1 cellular context compared by ENCODE assay signal in genomic region chr1:64986903-64987871, GRCh38.
TF ChIP-seq lines count a peak whose summit lies in the region.

No MANE protein-coding gene starts in this region.

TF ChIP-seq in HepG2, 621 proteins besides CTCF, POLR2A, EP300 and RAD21 (continued from another document and continues in another):
- no peak for TF ChIP-seq RFXAP (CRISPR knock-in tag; IDR thresholded peaks at IDR 0.05; ENCODE audit: borderline replicate concordance)
- TF ChIP-seq SNAPC2 (CRISPR knock-in tag; IDR thresholded peaks at IDR 0.05) = no peak
- no peak for TF ChIP-seq ELF4 (CRISPR knock-in tag; IDR thresholded peaks at IDR 0.05; ENCODE audit: borderline replicate concordance)
- no peak for TF ChIP-seq SMAD1 (CRISPR knock-in tag; IDR thresholded peaks at IDR 0.05; ENCODE audit: borderline replicate concordance, low read depth)
- TF ChIP-seq SIN3B (IDR thresholded peaks at IDR 0.05; ENCODE audit: low read length) = no peak
- TF ChIP-seq ZNF777 (CRISPR knock-in tag; IDR thresholded peaks at IDR 0.05) = no peak
- peak; percentile 89 for TF ChIP-seq EHMT2 (IDR thresholded peaks at IDR 0.05; ENCODE audit: borderline replicate concordance, low read depth, low read length)
- TF ChIP-seq KAT8 (CRISPR knock-in tag; IDR thresholded peaks at IDR 0.05) = peak; percentile 58; the same call in 1 of the 2 replicates
- TF ChIP-seq BHLHE40 (IDR thresholded peaks at IDR 0.05; ENCODE audit: low read length) = no peak
- TF ChIP-seq GTF3A (CRISPR knock-in tag; conservative IDR thresholded peaks at IDR 0.05) = no peak
- peak; percentile 92 for TF ChIP-seq HMG20A (CRISPR knock-in tag; IDR thresholded peaks at IDR 0.05; ENCODE audit: borderline replicate concordance)
- TF ChIP-seq TBL1XR1 (IDR thresholded peaks at IDR 0.05; ENCODE audit: borderline replicate concordance, low read length, partially characterized antibody) = no peak
- no peak for TF ChIP-seq LCORL (IDR thresholded peaks at IDR 0.05)
- TF ChIP-seq LCORL (CRISPR knock-in tag; IDR thresholded peaks at IDR 0.05) = peak; percentile 57; the same call in 1 of the 2 replicates
- TF ChIP-seq, protein P1, sequence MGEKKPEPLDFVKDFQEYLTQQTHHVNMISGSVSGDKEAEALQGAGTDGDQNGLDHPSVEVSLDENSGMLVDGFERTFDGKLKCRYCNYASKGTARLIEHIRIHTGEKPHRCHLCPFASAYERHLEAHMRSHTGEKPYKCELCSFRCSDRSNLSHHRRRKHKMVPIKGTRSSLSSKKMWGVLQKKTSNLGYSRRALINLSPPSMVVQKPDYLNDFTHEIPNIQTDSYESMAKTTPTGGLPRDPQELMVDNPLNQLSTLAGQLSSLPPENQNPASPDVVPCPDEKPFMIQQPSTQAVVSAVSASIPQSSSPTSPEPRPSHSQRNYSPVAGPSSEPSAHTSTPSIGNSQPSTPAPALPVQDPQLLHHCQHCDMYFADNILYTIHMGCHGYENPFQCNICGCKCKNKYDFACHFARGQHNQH (CRISPR knock-in tag; IDR thresholded peaks at IDR 0.05) = peak; percentile 91
- TF ChIP-seq ISX (CRISPR knock-in tag; conservative IDR thresholded peaks at IDR 0.05) = no peak
- TF ChIP-seq KMT2B (CRISPR knock-in tag; IDR thresholded peaks at IDR 0.05) = 0 out of 2 replicates have a peak, but pooled peaks have one; percentile 47
- no peak for TF ChIP-seq RARG (CRISPR knock-in tag; IDR thresholded peaks at IDR 0.05; ENCODE audit: low read depth)
- TF ChIP-seq, protein P2, sequence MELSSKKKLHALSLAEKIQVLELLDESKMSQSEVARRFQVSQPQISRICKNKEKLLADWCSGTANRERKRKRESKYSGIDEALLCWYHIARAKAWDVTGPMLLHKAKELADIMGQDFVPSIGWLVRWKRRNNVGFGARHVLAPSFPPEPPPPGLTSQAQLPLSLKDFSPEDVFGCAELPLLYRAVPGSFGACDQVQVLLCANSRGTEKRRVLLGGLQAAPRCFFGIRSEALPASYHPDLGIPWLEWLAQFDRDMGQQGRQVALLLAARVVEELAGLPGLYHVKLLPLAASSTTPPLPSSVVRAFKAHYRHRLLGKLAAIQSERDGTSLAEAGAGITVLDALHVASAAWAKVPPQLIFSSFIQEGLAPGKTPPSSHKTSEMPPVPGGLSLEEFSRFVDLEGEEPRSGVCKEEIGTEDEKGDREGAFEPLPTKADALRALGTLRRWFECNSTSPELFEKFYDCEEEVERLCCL (CRISPR knock-in tag; IDR thresholded peaks at IDR 0.05; ENCODE audit: borderline replicate concordance) = no peak
- TF ChIP-seq MYPOP (CRISPR knock-in tag; IDR thresholded peaks at IDR 0.05) = peak; percentile 56; the same call in 1 of the 2 replicates
- TF ChIP-seq, protein P3, sequence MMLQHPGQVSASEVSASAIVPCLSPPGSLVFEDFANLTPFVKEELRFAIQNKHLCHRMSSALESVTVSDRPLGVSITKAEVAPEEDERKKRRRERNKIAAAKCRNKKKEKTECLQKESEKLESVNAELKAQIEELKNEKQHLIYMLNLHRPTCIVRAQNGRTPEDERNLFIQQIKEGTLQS (CRISPR knock-in tag; IDR thresholded peaks at IDR 0.05) = peak; percentile 91
- TF ChIP-seq DNMT3B (CRISPR knock-in tag; conservative IDR thresholded peaks at IDR 0.05) = no peak
- TF ChIP-seq ZBTB14 (CRISPR knock-in tag; IDR thresholded peaks at IDR 0.05) = no peak
- TF ChIP-seq TMF1 (CRISPR knock-in tag; IDR thresholded peaks at IDR 0.05; ENCODE audit: low read depth) = no peak
- no peak for TF ChIP-seq ZFP36 (IDR thresholded peaks at IDR 0.05; ENCODE audit: borderline replicate concordance, low read depth, low read length, partially characterized antibody)
- TF ChIP-seq ZNF10 (CRISPR knock-in tag; IDR thresholded peaks at IDR 0.05; ENCODE audit: borderline replicate concordance, low read depth) = no peak
- peak; percentile 95 for TF ChIP-seq FOXP4 (CRISPR knock-in tag; IDR thresholded peaks at IDR 0.05)
- peak; percentile 77 for TF ChIP-seq SKI (IDR thresholded peaks at IDR 0.05; ENCODE audit: partially characterized antibody)
- no peak for TF ChIP-seq ZNF44 (CRISPR knock-in tag; IDR thresholded peaks at IDR 0.05)
- no peak for TF ChIP-seq WIZ (CRISPR knock-in tag; IDR thresholded peaks at IDR 0.05)
- 0 out of 2 replicates have a peak, but pooled peaks have one; percentile 41 for TF ChIP-seq SP5 (CRISPR knock-in tag; IDR thresholded peaks at IDR 0.05; ENCODE audit: borderline replicate concordance, low read depth)
- no peak for TF ChIP-seq ZNF672 (CRISPR knock-in tag; IDR thresholded peaks at IDR 0.05)
- TF ChIP-seq ZNF556 (CRISPR knock-in tag; IDR thresholded peaks at IDR 0.05; ENCODE audit: borderline replicate concordance) = no peak
- no peak for TF ChIP-seq KAT2B (IDR thresholded peaks at IDR 0.05; ENCODE audit: borderline replicate concordance, low read depth, low read length)
- TF ChIP-seq ZHX2 (IDR thresholded peaks at IDR 0.05; ENCODE audit: low read depth) = no peak
- no peak for TF ChIP-seq ZHX2 (CRISPR knock-in tag; IDR thresholded peaks at IDR 0.05; ENCODE audit: borderline replicate concordance)
- TF ChIP-seq RORA (CRISPR knock-in tag; IDR thresholded peaks at IDR 0.05) = no peak
- no peak for TF ChIP-seq GLMP (CRISPR knock-in tag; IDR thresholded peaks at IDR 0.05; ENCODE audit: borderline replicate concordance)
- TF ChIP-seq XBP1 (CRISPR knock-in tag; IDR thresholded peaks at IDR 0.05) = no peak
- TF ChIP-seq KDM2A (CRISPR knock-in tag; IDR thresholded peaks at IDR 0.05; ENCODE audit: borderline replicate concordance, low read depth) = no peak; the same call in 1 of the 2 replicates
- TF ChIP-seq SUZ12 (IDR thresholded peaks at IDR 0.05; ENCODE audit: low read depth, low read length) = no peak
- TF ChIP-seq CBX2 (IDR thresholded peaks at IDR 0.05; ENCODE audit: low read depth, low read length) = no peak
- TF ChIP-seq CBX2 (CRISPR knock-in tag; IDR thresholded peaks at IDR 0.05; ENCODE audit: low read depth) = no peak
- no peak for TF ChIP-seq ZNF484 (CRISPR knock-in tag; IDR thresholded peaks at IDR 0.05; ENCODE audit: borderline replicate concordance, low read depth)
- TF ChIP-seq TBX2 (CRISPR knock-in tag; IDR thresholded peaks at IDR 0.05; ENCODE audit: borderline replicate concordance) = peak; percentile 91
- no peak for TF ChIP-seq FOSL1 (CRISPR knock-in tag; IDR thresholded peaks at IDR 0.05; ENCODE audit: borderline replicate concordance)
- TF ChIP-seq ZNF264 (CRISPR knock-in tag; IDR thresholded peaks at IDR 0.05) = no peak
- peak; percentile 70 for TF ChIP-seq FOXO1 (CRISPR knock-in tag; IDR thresholded peaks at IDR 0.05)
- TF ChIP-seq HDAC1 (CRISPR knock-in tag; IDR thresholded peaks at IDR 0.05) = peak; percentile 75
- peak; percentile 97 for TF ChIP-seq FOXA3 (CRISPR knock-in tag; IDR thresholded peaks at IDR 0.05)
- TF ChIP-seq MAFF (IDR thresholded peaks at IDR 0.05; ENCODE audit: low read depth, low read length) = 0 out of 2 replicates have a peak, but pooled peaks have one; percentile 8
- peak; percentile 86 for TF ChIP-seq MIXL1 (CRISPR knock-in tag; IDR thresholded peaks at IDR 0.05)
- peak; percentile 63 for TF ChIP-seq ZNF503 (CRISPR knock-in tag; IDR thresholded peaks at IDR 0.05)
- TF ChIP-seq ZNF674 (CRISPR knock-in tag; IDR thresholded peaks at IDR 0.05; ENCODE audit: low read depth) = no peak
- TF ChIP-seq CHD4 (IDR thresholded peaks at IDR 0.05; ENCODE audit: borderline replicate concordance, low read length) = 0 out of 2 replicates have a peak, but pooled peaks have one; percentile 52
- TF ChIP-seq SMARCC2 (IDR thresholded peaks at IDR 0.05) = no peak
- peak; percentile 1; the same call in 1 of the 2 replicates for TF ChIP-seq SMC3 (IDR thresholded peaks at IDR 0.05; ENCODE audit: low read length)
- TF ChIP-seq NR2C2 (CRISPR knock-in tag; IDR thresholded peaks at IDR 0.05; ENCODE audit: borderline replicate concordance) = peak; percentile 45; the same call in 1 of the 2 replicates
- peak; percentile 72 for TF ChIP-seq SAP130 (CRISPR knock-in tag; IDR thresholded peaks at IDR 0.05; ENCODE audit: low read depth)
